ENCODE assay signal across 1 cellular context in the genomic region with DNA sequence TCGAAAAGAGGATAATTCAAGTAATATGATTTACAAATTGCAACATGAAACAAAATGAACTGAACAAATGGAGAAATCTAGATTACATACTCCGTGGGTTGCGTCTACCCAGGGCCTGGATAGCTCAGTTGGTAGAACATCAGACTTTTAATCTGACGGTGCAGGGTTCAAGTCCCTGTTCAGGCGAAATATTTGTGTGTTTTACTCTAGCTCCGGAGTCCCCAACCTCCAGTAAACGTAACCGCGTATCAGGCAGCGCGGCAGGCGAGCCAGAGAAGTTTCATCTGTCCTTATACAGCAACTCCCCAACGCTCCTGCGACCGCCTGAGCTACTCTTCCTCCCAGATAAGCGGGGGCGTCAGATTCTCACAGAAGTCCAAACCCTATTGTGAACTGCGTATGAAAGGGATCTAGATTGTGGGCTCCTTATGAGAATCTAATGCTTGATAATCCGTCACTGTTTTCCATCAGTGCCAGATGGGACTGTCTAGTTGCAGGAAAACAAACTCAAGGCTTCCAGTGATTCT.
TF ChIP-seq lines count a peak whose summit lies in the region.

No MANE protein-coding gene starts in this region.

TF ChIP-seq in K562, 482 proteins besides CTCF, POLR2A, EP300 and RAD21 (continued from another document and continues in another):
- TF ChIP-seq, protein P1, sequence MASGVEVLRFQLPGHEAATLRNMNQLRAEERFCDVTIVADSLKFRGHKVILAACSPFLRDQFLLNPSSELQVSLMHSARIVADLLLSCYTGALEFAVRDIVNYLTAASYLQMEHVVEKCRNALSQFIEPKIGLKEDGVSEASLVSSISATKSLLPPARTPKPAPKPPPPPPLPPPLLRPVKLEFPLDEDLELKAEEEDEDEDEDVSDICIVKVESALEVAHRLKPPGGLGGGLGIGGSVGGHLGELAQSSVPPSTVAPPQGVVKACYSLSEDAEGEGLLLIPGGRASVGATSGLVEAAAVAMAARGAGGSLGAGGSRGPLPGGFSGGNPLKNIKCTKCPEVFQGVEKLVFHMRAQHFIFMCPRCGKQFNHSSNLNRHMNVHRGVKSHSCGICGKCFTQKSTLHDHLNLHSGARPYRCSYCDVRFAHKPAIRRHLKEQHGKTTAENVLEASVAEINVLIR (CRISPR knock-in tag; IDR thresholded peaks at IDR 0.05) = no peak
- no peak for TF ChIP-seq ZKSCAN3 (CRISPR knock-in tag; IDR thresholded peaks at IDR 0.05)
- no peak for TF ChIP-seq BMI1 (IDR thresholded peaks at IDR 0.05; ENCODE audit: low read length)
- TF ChIP-seq, protein P2, sequence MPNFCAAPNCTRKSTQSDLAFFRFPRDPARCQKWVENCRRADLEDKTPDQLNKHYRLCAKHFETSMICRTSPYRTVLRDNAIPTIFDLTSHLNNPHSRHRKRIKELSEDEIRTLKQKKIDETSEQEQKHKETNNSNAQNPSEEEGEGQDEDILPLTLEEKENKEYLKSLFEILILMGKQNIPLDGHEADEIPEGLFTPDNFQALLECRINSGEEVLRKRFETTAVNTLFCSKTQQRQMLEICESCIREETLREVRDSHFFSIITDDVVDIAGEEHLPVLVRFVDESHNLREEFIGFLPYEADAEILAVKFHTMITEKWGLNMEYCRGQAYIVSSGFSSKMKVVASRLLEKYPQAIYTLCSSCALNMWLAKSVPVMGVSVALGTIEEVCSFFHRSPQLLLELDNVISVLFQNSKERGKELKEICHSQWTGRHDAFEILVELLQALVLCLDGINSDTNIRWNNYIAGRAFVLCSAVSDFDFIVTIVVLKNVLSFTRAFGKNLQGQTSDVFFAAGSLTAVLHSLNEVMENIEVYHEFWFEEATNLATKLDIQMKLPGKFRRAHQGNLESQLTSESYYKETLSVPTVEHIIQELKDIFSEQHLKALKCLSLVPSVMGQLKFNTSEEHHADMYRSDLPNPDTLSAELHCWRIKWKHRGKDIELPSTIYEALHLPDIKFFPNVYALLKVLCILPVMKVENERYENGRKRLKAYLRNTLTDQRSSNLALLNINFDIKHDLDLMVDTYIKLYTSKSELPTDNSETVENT (CRISPR knock-in tag; IDR thresholded peaks at IDR 0.05) = peak; percentile 7; the same call in 1 of the 2 replicates
- TF ChIP-seq, protein P3, sequence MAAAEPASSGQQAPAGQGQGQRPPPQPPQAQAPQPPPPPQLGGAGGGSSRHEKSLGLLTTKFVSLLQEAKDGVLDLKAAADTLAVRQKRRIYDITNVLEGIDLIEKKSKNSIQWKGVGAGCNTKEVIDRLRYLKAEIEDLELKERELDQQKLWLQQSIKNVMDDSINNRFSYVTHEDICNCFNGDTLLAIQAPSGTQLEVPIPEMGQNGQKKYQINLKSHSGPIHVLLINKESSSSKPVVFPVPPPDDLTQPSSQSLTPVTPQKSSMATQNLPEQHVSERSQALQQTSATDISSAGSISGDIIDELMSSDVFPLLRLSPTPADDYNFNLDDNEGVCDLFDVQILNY (CRISPR knock-in tag; IDR thresholded peaks at IDR 0.05) = no peak
- TF ChIP-seq NFE2L1 (tag; IDR thresholded peaks at IDR 0.05; ENCODE audit: borderline replicate concordance, low read depth) = no peak
- no peak for TF ChIP-seq CBX2 (IDR thresholded peaks at IDR 0.05; ENCODE audit: insufficient read depth, low read length, poor library complexity, severe bottlenecking)
- TF ChIP-seq, protein P4, sequence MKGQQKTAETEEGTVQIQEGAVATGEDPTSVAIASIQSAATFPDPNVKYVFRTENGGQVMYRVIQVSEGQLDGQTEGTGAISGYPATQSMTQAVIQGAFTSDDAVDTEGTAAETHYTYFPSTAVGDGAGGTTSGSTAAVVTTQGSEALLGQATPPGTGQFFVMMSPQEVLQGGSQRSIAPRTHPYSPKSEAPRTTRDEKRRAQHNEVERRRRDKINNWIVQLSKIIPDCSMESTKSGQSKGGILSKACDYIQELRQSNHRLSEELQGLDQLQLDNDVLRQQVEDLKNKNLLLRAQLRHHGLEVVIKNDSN (CRISPR knock-in tag; IDR thresholded peaks at IDR 0.05) = no peak
- TF ChIP-seq THRAP3 (IDR thresholded peaks at IDR 0.05; ENCODE audit: borderline replicate concordance) = no peak
- peak in 1 of 2 experiments; percentile 93; a peak in 3 of 4 replicates for TF ChIP-seq TBL1XR1 (IDR thresholded peaks at IDR 0.05; ENCODE audit: low read length in 2 of 2)
- peak in 1 of 2 experiments; percentile 89 for TF ChIP-seq NCOA2 (IDR thresholded peaks at IDR 0.05; ENCODE audit: partially characterized antibody in 2 of 2)
- TF ChIP-seq STAT5B (CRISPR knock-in tag; IDR thresholded peaks at IDR 0.05) = no peak
- peak; percentile 83 for TF ChIP-seq POLR3G (IDR thresholded peaks at IDR 0.05; ENCODE audit: extremely low read depth, insufficient read length, insufficient replicate concordance)
- peak; percentile 46; the same call in 1 of the 2 replicates for TF ChIP-seq ZNF274 (IDR thresholded peaks at IDR 0.05; ENCODE audit: borderline replicate concordance, low read depth, low read length)
- TF ChIP-seq, protein P5, sequence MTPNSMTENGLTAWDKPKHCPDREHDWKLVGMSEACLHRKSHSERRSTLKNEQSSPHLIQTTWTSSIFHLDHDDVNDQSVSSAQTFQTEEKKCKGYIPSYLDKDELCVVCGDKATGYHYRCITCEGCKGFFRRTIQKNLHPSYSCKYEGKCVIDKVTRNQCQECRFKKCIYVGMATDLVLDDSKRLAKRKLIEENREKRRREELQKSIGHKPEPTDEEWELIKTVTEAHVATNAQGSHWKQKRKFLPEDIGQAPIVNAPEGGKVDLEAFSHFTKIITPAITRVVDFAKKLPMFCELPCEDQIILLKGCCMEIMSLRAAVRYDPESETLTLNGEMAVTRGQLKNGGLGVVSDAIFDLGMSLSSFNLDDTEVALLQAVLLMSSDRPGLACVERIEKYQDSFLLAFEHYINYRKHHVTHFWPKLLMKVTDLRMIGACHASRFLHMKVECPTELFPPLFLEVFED (CRISPR knock-in tag; conservative IDR thresholded peaks at IDR 0.05) = peak; percentile 75
- TF ChIP-seq, protein P6, sequence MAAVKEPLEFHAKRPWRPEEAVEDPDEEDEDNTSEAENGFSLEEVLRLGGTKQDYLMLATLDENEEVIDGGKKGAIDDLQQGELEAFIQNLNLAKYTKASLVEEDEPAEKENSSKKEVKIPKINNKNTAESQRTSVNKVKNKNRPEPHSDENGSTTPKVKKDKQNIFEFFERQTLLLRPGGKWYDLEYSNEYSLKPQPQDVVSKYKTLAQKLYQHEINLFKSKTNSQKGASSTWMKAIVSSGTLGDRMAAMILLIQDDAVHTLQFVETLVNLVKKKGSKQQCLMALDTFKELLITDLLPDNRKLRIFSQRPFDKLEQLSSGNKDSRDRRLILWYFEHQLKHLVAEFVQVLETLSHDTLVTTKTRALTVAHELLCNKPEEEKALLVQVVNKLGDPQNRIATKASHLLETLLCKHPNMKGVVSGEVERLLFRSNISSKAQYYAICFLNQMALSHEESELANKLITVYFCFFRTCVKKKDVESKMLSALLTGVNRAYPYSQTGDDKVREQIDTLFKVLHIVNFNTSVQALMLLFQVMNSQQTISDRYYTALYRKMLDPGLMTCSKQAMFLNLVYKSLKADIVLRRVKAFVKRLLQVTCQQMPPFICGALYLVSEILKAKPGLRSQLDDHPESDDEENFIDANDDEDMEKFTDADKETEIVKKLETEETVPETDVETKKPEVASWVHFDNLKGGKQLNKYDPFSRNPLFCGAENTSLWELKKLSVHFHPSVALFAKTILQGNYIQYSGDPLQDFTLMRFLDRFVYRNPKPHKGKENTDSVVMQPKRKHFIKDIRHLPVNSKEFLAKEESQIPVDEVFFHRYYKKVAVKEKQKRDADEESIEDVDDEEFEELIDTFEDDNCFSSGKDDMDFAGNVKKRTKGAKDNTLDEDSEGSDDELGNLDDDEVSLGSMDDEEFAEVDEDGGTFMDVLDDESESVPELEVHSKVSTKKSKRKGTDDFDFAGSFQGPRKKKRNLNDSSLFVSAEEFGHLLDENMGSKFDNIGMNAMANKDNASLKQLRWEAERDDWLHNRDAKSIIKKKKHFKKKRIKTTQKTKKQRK (IDR thresholded peaks at IDR 0.05; ENCODE audit: borderline replicate concordance, low read depth, low read length) = no peak
- no peak for TF ChIP-seq PHB (CRISPR knock-in tag; IDR thresholded peaks at IDR 0.05)
- no peak for TF ChIP-seq ARHGAP35 (IDR thresholded peaks at IDR 0.05; ENCODE audit: partially characterized antibody)
- TF ChIP-seq, protein P7, sequence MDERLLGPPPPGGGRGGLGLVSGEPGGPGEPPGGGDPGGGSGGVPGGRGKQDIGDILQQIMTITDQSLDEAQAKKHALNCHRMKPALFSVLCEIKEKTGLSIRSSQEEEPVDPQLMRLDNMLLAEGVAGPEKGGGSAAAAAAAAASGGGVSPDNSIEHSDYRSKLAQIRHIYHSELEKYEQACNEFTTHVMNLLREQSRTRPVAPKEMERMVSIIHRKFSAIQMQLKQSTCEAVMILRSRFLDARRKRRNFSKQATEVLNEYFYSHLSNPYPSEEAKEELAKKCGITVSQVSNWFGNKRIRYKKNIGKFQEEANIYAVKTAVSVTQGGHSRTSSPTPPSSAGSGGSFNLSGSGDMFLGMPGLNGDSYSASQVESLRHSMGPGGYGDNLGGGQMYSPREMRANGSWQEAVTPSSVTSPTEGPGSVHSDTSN (CRISPR knock-in tag; IDR thresholded peaks at IDR 0.05; ENCODE audit: low read depth) = no peak
- TF ChIP-seq, protein P7 (tag; conservative IDR thresholded peaks at IDR 0.05; ENCODE audit: low read depth) = 0 out of 2 replicates have a peak, but pooled peaks have one; percentile 16
- TF ChIP-seq, protein P8, sequence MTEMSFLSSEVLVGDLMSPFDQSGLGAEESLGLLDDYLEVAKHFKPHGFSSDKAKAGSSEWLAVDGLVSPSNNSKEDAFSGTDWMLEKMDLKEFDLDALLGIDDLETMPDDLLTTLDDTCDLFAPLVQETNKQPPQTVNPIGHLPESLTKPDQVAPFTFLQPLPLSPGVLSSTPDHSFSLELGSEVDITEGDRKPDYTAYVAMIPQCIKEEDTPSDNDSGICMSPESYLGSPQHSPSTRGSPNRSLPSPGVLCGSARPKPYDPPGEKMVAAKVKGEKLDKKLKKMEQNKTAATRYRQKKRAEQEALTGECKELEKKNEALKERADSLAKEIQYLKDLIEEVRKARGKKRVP (CRISPR knock-in tag; IDR thresholded peaks at IDR 0.05) = peak; percentile 49; the same call in 1 of the 2 replicates
- TF ChIP-seq BRF1 (IDR thresholded peaks at IDR 0.05; ENCODE audit: borderline replicate concordance, extremely low read depth, insufficient read length) = peak; percentile 83
- no peak for TF ChIP-seq MCM2 (IDR thresholded peaks at IDR 0.05; ENCODE audit: low read depth)
- peak; percentile 57 for TF ChIP-seq PHF20 (IDR thresholded peaks at IDR 0.05; ENCODE audit: partially characterized antibody)
- TF ChIP-seq ATF1 (CRISPR knock-in tag; IDR thresholded peaks at IDR 0.05) = no peak
- peak; percentile 90 for TF ChIP-seq ATF1 (tag; IDR thresholded peaks at IDR 0.05)
- TF ChIP-seq ADNP (tag; IDR thresholded peaks at IDR 0.05) = peak; percentile 95
- TF ChIP-seq MTA2 (IDR thresholded peaks at IDR 0.05; ENCODE audit: low read depth) = peak; percentile 17; the same call in 1 of the 2 replicates
- TF ChIP-seq, protein P9, sequence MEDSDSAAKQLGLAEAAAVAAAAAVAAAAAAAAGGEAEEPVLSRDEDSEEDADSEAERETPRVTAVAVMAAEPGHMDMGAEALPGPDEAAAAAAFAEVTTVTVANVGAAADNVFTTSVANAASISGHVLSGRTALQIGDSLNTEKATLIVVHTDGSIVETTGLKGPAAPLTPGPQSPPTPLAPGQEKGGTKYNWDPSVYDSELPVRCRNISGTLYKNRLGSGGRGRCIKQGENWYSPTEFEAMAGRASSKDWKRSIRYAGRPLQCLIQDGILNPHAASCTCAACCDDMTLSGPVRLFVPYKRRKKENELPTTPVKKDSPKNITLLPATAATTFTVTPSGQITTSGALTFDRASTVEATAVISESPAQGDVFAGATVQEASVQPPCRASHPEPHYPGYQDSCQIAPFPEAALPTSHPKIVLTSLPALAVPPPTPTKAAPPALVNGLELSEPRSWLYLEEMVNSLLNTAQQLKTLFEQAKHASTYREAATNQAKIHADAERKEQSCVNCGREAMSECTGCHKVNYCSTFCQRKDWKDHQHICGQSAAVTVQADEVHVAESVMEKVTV (CRISPR knock-in tag; IDR thresholded peaks at IDR 0.05) = no peak
- no peak for TF ChIP-seq ETV5 (CRISPR knock-in tag; IDR thresholded peaks at IDR 0.05; ENCODE audit: low read depth)
- no peak for TF ChIP-seq SMAD1 (IDR thresholded peaks at IDR 0.05; ENCODE audit: low read depth, low read length, partially characterized antibody)
- TF ChIP-seq ZNF76 (CRISPR knock-in tag; IDR thresholded peaks at IDR 0.05; ENCODE audit: borderline replicate concordance) = no peak
- TF ChIP-seq DPF2 (IDR thresholded peaks at IDR 0.05) = peak; percentile 74
- TF ChIP-seq ILF3 (IDR thresholded peaks at IDR 0.05; ENCODE audit: borderline replicate concordance) = peak; percentile 18; the same call in 1 of the 2 replicates
- TF ChIP-seq TAF1 (IDR thresholded peaks at IDR 0.05; ENCODE audit: control insufficient read depth, extremely low read depth, insufficient read depth, low read length, severe bottlenecking) = peak; percentile 70
- TF ChIP-seq, protein P10, sequence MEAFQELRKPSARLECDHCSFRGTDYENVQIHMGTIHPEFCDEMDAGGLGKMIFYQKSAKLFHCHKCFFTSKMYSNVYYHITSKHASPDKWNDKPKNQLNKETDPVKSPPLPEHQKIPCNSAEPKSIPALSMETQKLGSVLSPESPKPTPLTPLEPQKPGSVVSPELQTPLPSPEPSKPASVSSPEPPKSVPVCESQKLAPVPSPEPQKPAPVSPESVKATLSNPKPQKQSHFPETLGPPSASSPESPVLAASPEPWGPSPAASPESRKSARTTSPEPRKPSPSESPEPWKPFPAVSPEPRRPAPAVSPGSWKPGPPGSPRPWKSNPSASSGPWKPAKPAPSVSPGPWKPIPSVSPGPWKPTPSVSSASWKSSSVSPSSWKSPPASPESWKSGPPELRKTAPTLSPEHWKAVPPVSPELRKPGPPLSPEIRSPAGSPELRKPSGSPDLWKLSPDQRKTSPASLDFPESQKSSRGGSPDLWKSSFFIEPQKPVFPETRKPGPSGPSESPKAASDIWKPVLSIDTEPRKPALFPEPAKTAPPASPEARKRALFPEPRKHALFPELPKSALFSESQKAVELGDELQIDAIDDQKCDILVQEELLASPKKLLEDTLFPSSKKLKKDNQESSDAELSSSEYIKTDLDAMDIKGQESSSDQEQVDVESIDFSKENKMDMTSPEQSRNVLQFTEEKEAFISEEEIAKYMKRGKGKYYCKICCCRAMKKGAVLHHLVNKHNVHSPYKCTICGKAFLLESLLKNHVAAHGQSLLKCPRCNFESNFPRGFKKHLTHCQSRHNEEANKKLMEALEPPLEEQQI (IDR thresholded peaks at IDR 0.05) = peak; percentile 81
- no peak for TF ChIP-seq CREBBP (IDR thresholded peaks at IDR 0.05; ENCODE audit: low read depth, low read length)
- no peak for TF ChIP-seq SIX5 (IDR thresholded peaks at IDR 0.05; ENCODE audit: borderline replicate concordance in 1 of 2, insufficient read depth in 1 of 2, low read depth in 1 of 2, low read length in 2 of 2)
